10 cellular contexts compared by ENCODE assay signal in genomic region chr3:85342915-85343314, GRCh38.
A peak's percentile ranks its signal among the peaks of the same experiment; 100 is the strongest.
DNase-seq lines count a peak whose midpoint lies in the region; ATAC-seq, FAIRE-seq and TF ChIP-seq lines count a peak whose summit lies in the region.
"Had no signal": no experiment of that assay in that cellular context is flagged by ENCODE, and none has a peak within 500 bp of the region (broad histone marks: within the 10 kb centered on the region; RNA-seq: fewer than 3 reads in every experiment).

No MANE protein-coding gene starts in this region.

- no peaks in the 10 kb centered on the region for H3K36me3 ChIP-seq in RWPE2 (ENCODE audit: low read depth)
- no peaks in the 10 kb centered on the region for H3K36me3 ChIP-seq in colonic mucosa
- no peaks in the 10 kb centered on the region for H3K36me3 ChIP-seq in ovary
- H3K36me3 ChIP-seq: suprapubic skin had no signal

- no peaks in the 10 kb centered on the region for H3K9me3 ChIP-seq in RWPE2 (ENCODE audit: severe bottlenecking)
- H3K9me3 ChIP-seq in colonic mucosa, result no peaks in the 10 kb centered on the region
- H3K9me3 ChIP-seq in ovary, result no peaks in the 10 kb centered on the region
- H3K9me3 ChIP-seq: suprapubic skin had no signal

- intact Hi-C loops in colonic mucosa (cut with DNase I) (no loop called here), ovary (cut with DNase I) (no loop called here)

- no peak for FAIRE-seq in H54 (lab: Jason Lieb, UNC)
- FAIRE-seq: endothelial cell of umbilical vein had no signal

- WGBS in ovary, 3 donors, result 59 to 68% (median 65%) methylated on average over 3 of the region's 3 CpGs

- TF ChIP-seq POLR2A in H54 (IDR thresholded peaks at IDR 0.05; ENCODE audit: low read depth, low read length) (no peak), ovary (IDR thresholded peaks at IDR 0.05) (no peak)

- H3K27ac ChIP-seq in RWPE2 (ENCODE audit: poor library complexity, severe bottlenecking) (no peak overlapping the region), colonic mucosa (no peak overlapping the region), ovary (no peak overlapping the region)
- H3K27ac ChIP-seq: suprapubic skin had no signal

- DNase-seq in COLO829 (ENCODE audit: low spot score) (peak; percentile 11), RWPE2 (ENCODE audit: low spot score) (no peak), iPS-NIHi7 (ENCODE audit: extremely low spot score) (peak; percentile 6), colonic mucosa (no peak), H54 (ENCODE audit: insufficient read length, low spot score) (no peak), ovary (no peak)

- H3K27me3 ChIP-seq in RWPE2 (ENCODE audit: insufficient read depth, poor library complexity, severe bottlenecking), result no peaks in the 10 kb centered on the region
- H3K27me3 ChIP-seq in colonic mucosa, result no peaks in the 10 kb centered on the region
- no peaks in the 10 kb centered on the region for H3K27me3 ChIP-seq in ovary
- H3K27me3 ChIP-seq: suprapubic skin had no signal

- no peak overlapping the region for H3K4me3 ChIP-seq in RWPE2 (ENCODE audit: severe bottlenecking)
- no peak overlapping the region for H3K4me3 ChIP-seq in colonic mucosa
- H3K4me3 ChIP-seq in ovary, result no peak overlapping the region
- H3K4me3 ChIP-seq: suprapubic skin had no signal

- H3K4me1 ChIP-seq in RWPE2 (ENCODE audit: insufficient read depth, poor library complexity, severe bottlenecking) (no peaks in the 10 kb centered on the region), colonic mucosa (no peaks in the 10 kb centered on the region), ovary (ENCODE audit: insufficient read depth) (no peaks in the 10 kb centered on the region)
- H3K4me1 ChIP-seq: suprapubic skin had no signal

- ATAC-seq in HG02759 (IDR thresholded peaks at IDR 0.05; ENCODE audit: unreplicated experiment) (peak; percentile 42), RWPE2 (ENCODE audit: low read depth) (peak; percentile 63; the same call in 2 of the 3 replicates), GM19328 (IDR thresholded peaks at IDR 0.05; ENCODE audit: unreplicated experiment) (no peak)

- TF ChIP-seq EP300 in ovary (IDR thresholded peaks at IDR 0.05), result no peak

- peak; percentile 42 for TF ChIP-seq CTCF in RWPE2 (IDR thresholded peaks at IDR 0.05; ENCODE audit: poor library complexity, severe bottlenecking)
- no peak for TF ChIP-seq CTCF in colonic mucosa (IDR thresholded peaks at IDR 0.05)
- no peak for TF ChIP-seq CTCF in ovary (IDR thresholded peaks at IDR 0.05)

- H3K9ac ChIP-seq in colonic mucosa (ENCODE audit: low read depth in 2 of 2, low read length in 2 of 2), result no peak overlapping the region

Comparison
In these comparisons a context has a peak if more than half of its experiments do, and no peak if none do; other contexts are left out.
1. DNase-seq: peak in COLO829 (single experiment) and iPS-NIHi7 (single experiment); none in RWPE2 (single experiment), colonic mucosa (single experiment), H54 (single experiment) and ovary (0 of 5).